In the genomic region with DNA sequence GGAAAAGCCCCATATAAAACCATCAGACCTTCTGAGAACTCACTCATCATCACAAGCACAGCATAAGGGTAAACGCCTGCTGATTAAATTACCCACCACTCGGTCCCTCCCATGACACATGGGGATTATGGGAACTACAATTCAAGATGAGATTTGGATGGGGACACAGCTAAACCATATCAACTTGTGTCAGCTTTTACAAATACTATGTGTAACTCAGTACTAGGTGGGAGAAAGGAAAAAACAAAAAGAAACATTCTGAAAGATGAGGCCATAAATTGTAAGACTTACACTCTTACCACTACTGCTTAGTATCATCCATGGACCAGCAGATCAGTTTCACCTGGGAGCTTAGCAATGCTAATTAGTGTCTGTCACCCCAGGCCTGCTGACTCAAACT, we compare ENCODE assay signal across 22 cellular contexts.
A peak's percentile ranks its signal among the peaks of the same experiment; 100 is the strongest.
DNase-seq lines count a peak whose midpoint lies in the region; ATAC-seq, FAIRE-seq and TF ChIP-seq lines count a peak whose summit lies in the region.
"Had no signal": no experiment of that assay in that cellular context is flagged by ENCODE, and none has a peak within 500 bp of the region (broad histone marks: within the 10 kb centered on the region; RNA-seq: fewer than 3 reads in every experiment).

No MANE protein-coding gene starts in this region.

- no peak for TF ChIP-seq EP300 in A549 (IDR thresholded peaks at IDR 0.05)

- peaks cover 58% of the 10 kb centered on the region for H3K4me1 Mint-ChIP-seq in HFFc6 (ENCODE audit: low read depth)
- peaks cover 25% of the 10 kb centered on the region for H3K4me1 Mint-ChIP-seq in endothelial cell (ENCODE audit: unreplicated experiment)

- intact Hi-C loops in gastrocnemius medialis (cut with DNase I; ENCODE audit: low total_unique reads), result loop anchor here (5.0 kb wide), 1 partner anchor 55 kb away; no protein-coding TSS in a partner anchor

- H3K27ac Mint-ChIP-seq in HFFc6, result peak overlapping the region; percentile 88
- peak overlapping the region; percentile 83 for H3K27ac Mint-ChIP-seq in endothelial cell (ENCODE audit: unreplicated experiment)
- H3K27ac Mint-ChIP-seq: activated naive CD4-positive, alpha-beta T cell treated with anti-CD3 and anti-CD28 coated beads, Interleukin-2, amount 10 ng/mL, durations not matched to agents 7 days and 5 days; CD4-positive, CD25-positive, alpha-beta regulatory T cell; H9; T-helper 1 cell treated with Interleukin-12 subunit alpha and Interleukin-12 subunit beta and Interleukin-4 antibody, amounts not matched to agents 30 μg/mL and 1 μg/mL, for 36 hours had no signal

- 0 out of 2 replicates have a peak, but pooled peaks cover 3% of the 10 kb centered on the region for H3K36me3 Mint-ChIP-seq in HFFc6 (ENCODE audit: low read depth)
- H3K36me3 Mint-ChIP-seq in endothelial cell (ENCODE audit: low read depth, unreplicated experiment), result no peaks in the 10 kb centered on the region

- DNase-seq in A549 (ENCODE audit: low read depth in 1 of 2, low spot score in 1 of 2) (no peak), HFFc6 (no peak), endothelial cell (ENCODE audit: low spot score) (no peak), gastrocnemius medialis (no peak), ACHN (no peak), HK-2 (ENCODE audit: unreplicated experiment) (no peak), SHP77 treated with DMSO at 0.1 percent for 48 hours (lab: John Stamatoyannopoulos, UW) (no peak), DMS79 treated with DMSO at 0.1 percent for 48 hours (lab: John Stamatoyannopoulos, UW) (no peak)
- DNase-seq: activated CD4-positive, alpha-beta T cell treated with anti-CD3 and anti-CD28 coated beads for 48 hours; activated naive CD4-positive, alpha-beta T cell treated with anti-CD3 and anti-CD28 coated beads, Interleukin-2, amount 10 ng/mL, durations not matched to agents 7 days and 5 days; aorta; CD4-positive, CD25-positive, alpha-beta regulatory T cell; H9; lower lobe of right lung; NCI-H1694 treated with DMSO at 0.1 percent for 48 hours; NCI-H345; retina; stimulated activated CD4-positive, alpha-beta T cell treated with anti-CD3 and anti-CD28 coated beads, Interleukin-15, amount 100 ng/mL, for 24 hours had no signal

- POLR2A ChIA-PET in A549 (lab: Yijun Ruan, JAX), result no interaction called here

- no peaks in the 10 kb centered on the region for H3K9me3 Mint-ChIP-seq in HFFc6
- no peaks in the 10 kb centered on the region for H3K9me3 Mint-ChIP-seq in endothelial cell (ENCODE audit: unreplicated experiment)
- H3K9me3 Mint-ChIP-seq: H9 had no signal

- CTCF ChIA-PET in A549 (lab: Yijun Ruan, JAX), result interaction anchor here (1.1 kb wide), 1 partner anchor 371 kb away, joined by 3 read pairs; no protein-coding TSS in a partner anchor

- TF ChIP-seq RAD21 in A549 (conservative IDR thresholded peaks at IDR 0.05 in 1 of 2, IDR thresholded peaks at IDR 0.05 in 1 of 2), result no peak

- H3K4me3 ChIP-seq in A549, result no peak overlapping the region
- no peak overlapping the region for H3K4me3 ChIP-seq in gastrocnemius medialis
- H3K4me3 ChIP-seq: hepatocyte, lower lobe of right lung had no signal

- no peaks in the 10 kb centered on the region for H3K36me3 ChIP-seq in gastrocnemius medialis
- H3K36me3 ChIP-seq: lower lobe of right lung had no signal

- no peaks in the 10 kb centered on the region for H3K27me3 ChIP-seq in gastrocnemius medialis
- H3K27me3 ChIP-seq: hepatocyte had no signal

- in situ Hi-C loops in gastrocnemius medialis (cut with MboI; ENCODE audit: low sequenced_read_pairs in 4 of 4) (no loop called here), ACHN (cut with HindIII; ENCODE audit: low pct_ligation_motif_present, low pct_unique_long_range_greater_than_20kb, low sequenced_read_pairs) (no loop called here)

- H3K27ac ChIP-seq in A549 (peak overlapping the region; percentile 92 to 93; a peak in 5 of 6 replicates), gastrocnemius medialis (peak overlapping the region; percentile 48 to 56 (median 54))
- H3K27ac ChIP-seq: hepatocyte had no signal

- no peak for TF ChIP-seq POLR2A in A549 (IDR thresholded peaks at IDR 0.05; ENCODE audit: low read length)
- TF ChIP-seq POLR2A in gastrocnemius medialis (IDR thresholded peaks at IDR 0.05), result no peak

- H3K4me1 ChIP-seq in A549 (peaks cover 34% of the 10 kb centered on the region), gastrocnemius medialis (peaks cover 12 to 25% of the 10 kb centered on the region in 2 donors)

- H3K9me3 ChIP-seq in A549 (peaks cover 2% of the 10 kb centered on the region; the same call in 1 of the 3 replicates), gastrocnemius medialis (no peaks in the 10 kb centered on the region)
- H3K9me3 ChIP-seq: lower lobe of right lung had no signal

- FAIRE-seq in A549 (lab: Jason Lieb, UNC), result no peak
- FAIRE-seq: endothelial cell of umbilical vein, RCC 7860 had no signal

- 96% methylated on average over 2 of the region's 2 CpGs for WGBS in A549 (ENCODE audit: missing lambda C conversion rate)

- H3K4me3 Mint-ChIP-seq in HFFc6 (peak overlapping the region; percentile 51), endothelial cell (ENCODE audit: unreplicated experiment) (no peak overlapping the region)
- H3K4me3 Mint-ChIP-seq: activated naive CD4-positive, alpha-beta T cell treated with anti-CD3 and anti-CD28 coated beads, Interleukin-2, amount 10 ng/mL, durations not matched to agents 7 days and 5 days; CD4-positive, CD25-positive, alpha-beta regulatory T cell; H9; T-helper 1 cell treated with Interleukin-12 subunit alpha and Interleukin-12 subunit beta and Interleukin-4 antibody, amounts not matched to agents 30 μg/mL and 1 μg/mL, for 36 hours had no signal

- no peak for TF ChIP-seq CTCF in A549 (IDR thresholded peaks at IDR 0.05)
- no peak for TF ChIP-seq CTCF in HFFc6 (IDR thresholded peaks at IDR 0.05)
- TF ChIP-seq CTCF in endothelial cell (IDR thresholded peaks at IDR 0.05; ENCODE audit: unreplicated experiment), result no peak
- TF ChIP-seq CTCF in gastrocnemius medialis (IDR thresholded peaks at IDR 0.05 in 4 of 5, conservative IDR thresholded peaks at IDR 0.05 in 1 of 5), result no peak

- no peak overlapping the region for H3K4me2 ChIP-seq in A549
- H3K4me2 ChIP-seq: hepatocyte had no signal

- no peak for ATAC-seq in A549
- ATAC-seq in gastrocnemius medialis, result no peak
- ATAC-seq: lower lobe of right lung had no signal

- H3K27me3 Mint-ChIP-seq in HFFc6 (ENCODE audit: insufficient read depth), result no peaks in the 10 kb centered on the region; the same call in 1 of the 2 replicates
- H3K27me3 Mint-ChIP-seq in endothelial cell (ENCODE audit: unreplicated experiment), result no peaks in the 10 kb centered on the region
- H3K27me3 Mint-ChIP-seq: CD4-positive, CD25-positive, alpha-beta regulatory T cell had no signal

TF ChIP-seq in A549, 52 proteins besides CTCF, POLR2A, EP300 and RAD21:
- no peak for TF ChIP-seq MAFK (IDR thresholded peaks at IDR 0.05; ENCODE audit: partially characterized antibody)
- no peak for TF ChIP-seq HEYL (CRISPR knock-in tag; IDR thresholded peaks at IDR 0.05)
- no peak for TF ChIP-seq ZC3H11A (IDR thresholded peaks at IDR 0.05)
- no peak for TF ChIP-seq GATA3 (IDR thresholded peaks at IDR 0.05; ENCODE audit: borderline replicate concordance)
- no peak for TF ChIP-seq SREBF2 (IDR thresholded peaks at IDR 0.05)
- TF ChIP-seq HDAC2 (IDR thresholded peaks at IDR 0.05), result no peak
- TF ChIP-seq HOXA7 (CRISPR knock-in tag; IDR thresholded peaks at IDR 0.05), result no peak
- TF ChIP-seq KDM1A (IDR thresholded peaks at IDR 0.05; ENCODE audit: low read depth), result no peak
- no peak for TF ChIP-seq ZSCAN20 (CRISPR knock-in tag; IDR thresholded peaks at IDR 0.05)
- TF ChIP-seq, protein P1, sequence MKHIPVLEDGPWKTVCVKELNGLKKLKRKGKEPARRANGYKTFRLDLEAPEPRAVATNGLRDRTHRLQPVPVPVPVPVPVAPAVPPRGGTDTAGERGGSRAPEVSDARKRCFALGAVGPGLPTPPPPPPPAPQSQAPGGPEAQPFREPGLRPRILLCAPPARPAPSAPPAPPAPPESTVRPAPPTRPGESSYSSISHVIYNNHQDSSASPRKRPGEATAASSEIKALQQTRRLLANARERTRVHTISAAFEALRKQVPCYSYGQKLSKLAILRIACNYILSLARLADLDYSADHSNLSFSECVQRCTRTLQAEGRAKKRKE (CRISPR knock-in tag; IDR thresholded peaks at IDR 0.05; ENCODE audit: low read depth), result no peak
TF ChIP-seq in A549: peak in this region for 0.
